In genomic region chr9:77588319-77588937, GRCh38 we compare ENCODE assay signal across 10 cellular contexts. TPM values are rescaled to one million over a fixed set of nuclear protein-coding genes. Genes with fewer than 3 reads are reported as not detected.
A peak's percentile ranks its signal among the peaks of the same experiment; 100 is the strongest.
DNase-seq lines count a peak whose midpoint lies in the region; ATAC-seq, FAIRE-seq and TF ChIP-seq lines count a peak whose summit lies in the region.
"Had no signal": no experiment of that assay in that cellular context is flagged by ENCODE, and none has a peak within 500 bp of the region (broad histone marks: within the 10 kb centered on the region; RNA-seq: fewer than 3 reads in every experiment).

No MANE protein-coding gene starts in this region.

- H3K4me3 Mint-ChIP-seq in stimulated activated naive B cell treated with anti-CD40 and anti-IgM and Interleukin-4, amounts not matched to agents 10 μg/mL and 1 μg/mL and 100 μg/mL, for 72 hours = no peak overlapping the region
- H3K4me3 Mint-ChIP-seq: immature natural killer cell had no signal

- intact Hi-C loops in mucosa of descending colon (cut with DNase I, micrococcal nuclease) = no loop called here

- no peak for TF ChIP-seq POLR2A in GM12891 (IDR thresholded peaks at IDR 0.05; ENCODE audit: low read depth, low read length)

- H3K36me3 ChIP-seq in mucosa of descending colon (ENCODE audit: low read depth) = no peaks in the 10 kb centered on the region

- H3K9me3 Mint-ChIP-seq in stimulated activated naive B cell treated with anti-CD40 and anti-IgM and Interleukin-4, amounts not matched to agents 10 μg/mL and 1 μg/mL and 100 μg/mL, for 72 hours = no peaks in the 10 kb centered on the region
- H3K9me3 Mint-ChIP-seq: immature natural killer cell had no signal

- peak; percentile 80 for FAIRE-seq in endometrium (lab: Jason Lieb, UNC)
- no peak for FAIRE-seq in GM12891 (lab: Jason Lieb, UNC)
- FAIRE-seq: K562 had no signal

- H3K4me1 Mint-ChIP-seq in stimulated activated naive B cell treated with anti-CD40 and anti-IgM and Interleukin-4, amounts not matched to agents 10 μg/mL and 1 μg/mL and 100 μg/mL, for 72 hours = peaks cover 0 to 2% of the 10 kb centered on the region in 2 donors
- H3K4me1 Mint-ChIP-seq: immature natural killer cell had no signal

- H3K9me3 ChIP-seq in mucosa of descending colon = no peaks in the 10 kb centered on the region

- H3K4me1 ChIP-seq in mucosa of descending colon (ENCODE audit: low read depth) = peaks cover 20% of the 10 kb centered on the region

- H3K27ac Mint-ChIP-seq in stimulated activated naive B cell treated with anti-CD40 and anti-IgM and Interleukin-4, amounts not matched to agents 10 μg/mL and 1 μg/mL and 100 μg/mL, for 72 hours = no peak overlapping the region
- H3K27ac Mint-ChIP-seq: immature natural killer cell had no signal

- ATAC-seq in mucosa of descending colon (peak; percentile 47), HG02623 (IDR thresholded peaks at IDR 0.05; ENCODE audit: unreplicated experiment) (no peak)
- no peak for ATAC-seq in stimulated activated naive B cell treated with anti-CD40 and anti-IgM and Interleukin-4, amounts not matched to agents 10 μg/mL and 1 μg/mL and 100 μg/mL, for 72 hours (replicated peaks)
- ATAC-seq: K562 had no signal

- peak; percentile 19 for DNase-seq in COLO668 (lab: John Stamatoyannopoulos, UW; ENCODE audit: unreplicated experiment)
- peak; percentile 32 for DNase-seq in MV-4-11 (lab: John Stamatoyannopoulos, UW)
- DNase-seq in mucosa of descending colon = no peak
- DNase-seq in stimulated activated naive B cell treated with anti-CD40 and anti-IgM and Interleukin-4, amounts not matched to agents 10 μg/mL and 1 μg/mL and 100 μg/mL, for 72 hours = no peak
- no peak for DNase-seq in NCI-H146 (lab: John Stamatoyannopoulos, UW)
- no peak for DNase-seq in GM12891 (ENCODE audit: insufficient read length, low spot score)
- DNase-seq: immature natural killer cell had no signal

- no peaks in the 10 kb centered on the region for H3K27me3 Mint-ChIP-seq in stimulated activated naive B cell treated with anti-CD40 and anti-IgM and Interleukin-4, amounts not matched to agents 10 μg/mL and 1 μg/mL and 100 μg/mL, for 72 hours

- no peaks in the 10 kb centered on the region for H3K36me3 Mint-ChIP-seq in stimulated activated naive B cell treated with anti-CD40 and anti-IgM and Interleukin-4, amounts not matched to agents 10 μg/mL and 1 μg/mL and 100 μg/mL, for 72 hours
- H3K36me3 Mint-ChIP-seq: immature natural killer cell had no signal

- H3K4me3 ChIP-seq in mucosa of descending colon = no peak overlapping the region
- H3K4me3 ChIP-seq: K562 had no signal

- TF ChIP-seq CTCF in mucosa of descending colon (IDR thresholded peaks at IDR 0.05) = no peak

TF ChIP-seq in GM12891, 5 proteins besides CTCF, POLR2A, EP300 and RAD21:
- TF ChIP-seq TAF1 (IDR thresholded peaks at IDR 0.05; ENCODE audit: low read depth, low read length) (no peak), POU2F2 (IDR thresholded peaks at IDR 0.05; ENCODE audit: low read depth, low read length) (no peak), PAX5 (IDR thresholded peaks at IDR 0.05; ENCODE audit: insufficient read depth, low read length, severe bottlenecking) (no peak), POLR2AphosphoS5 (IDR thresholded peaks at IDR 0.05; ENCODE audit: low read depth, low read length) (no peak), SPI1 (IDR thresholded peaks at IDR 0.05; ENCODE audit: low read depth, low read length) (no peak)

RNA-seq across cellular contexts. Expression of gene GNA14, which starts 59.7 kb away (rescaled TPM):
- 10 to 100 TPM in 1 of 3 donors, 1 to 10 TPM in 2; 7.0 to 14.6 (median 7.4) TPM for total RNA-seq in mucosa of descending colon
- not detected for polyA plus RNA-seq in GM12891 (2012; ENCODE audit: low read depth, missing spikeins)
- polyA plus RNA-seq: immature natural killer cell had no signal

Comparison
In these comparisons a context has a peak if more than half of its experiments do, and no peak if none do; other contexts are left out.
1. DNase-seq: peak in COLO668 (single experiment) and MV-4-11 (single experiment); none in mucosa of descending colon (0 of 3), stimulated activated naive B cell treated with anti-CD40 and anti-IgM and Interleukin-4, amounts not matched to agents 10 μg/mL and 1 μg/mL and 100 μg/mL, for 72 hours (single experiment), NCI-H146 (single experiment) and GM12891 (single experiment).